Comparison of ENCODE assay signal across 12 cellular contexts in genomic region chr6:139600919-139601470, GRCh38.
A peak's percentile ranks its signal among the peaks of the same experiment; 100 is the strongest.
DNase-seq lines count a peak whose midpoint lies in the region; ATAC-seq and TF ChIP-seq lines count a peak whose summit lies in the region.
"Had no signal": no experiment of that assay in that cellular context is flagged by ENCODE, and none has a peak within 500 bp of the region (broad histone marks: within the 10 kb centered on the region; RNA-seq: fewer than 3 reads in every experiment).

No MANE protein-coding gene starts in this region.

- intact Hi-C loops in right lobe of liver (cut with DNase I): no loop called here

- no peak overlapping the region for H3K27ac ChIP-seq in right lobe of liver
- H3K27ac ChIP-seq: brain microvascular endothelial cell, KMS-11, stomach had no signal

- peaks cover 0 to 21% (median 10%) of the 10 kb centered on the region in 4 donors for H3K4me1 ChIP-seq in right lobe of liver

- H3K9me3 ChIP-seq in right lobe of liver: no peaks in the 10 kb centered on the region
- H3K9me3 ChIP-seq: stomach had no signal

- ATAC-seq in GM19023 (IDR thresholded peaks at IDR 0.05; ENCODE audit: unreplicated experiment) (peak; percentile 97), GM21528 (IDR thresholded peaks at IDR 0.05; ENCODE audit: low FRiP score, unreplicated experiment) (peak; percentile 96), HG03175 (IDR thresholded peaks at IDR 0.05; ENCODE audit: unreplicated experiment) (peak; percentile 84), right lobe of liver (no peak)
- ATAC-seq: WTC11 had no signal

- TF ChIP-seq POLR2A in erythroblast (IDR thresholded peaks at IDR 0.05; ENCODE audit: low read length) (no peak), right lobe of liver (IDR thresholded peaks at IDR 0.05) (no peak)

- no peak overlapping the region for H3K4me3 ChIP-seq in right lobe of liver
- H3K4me3 ChIP-seq: stomach had no signal

- no peaks in the 10 kb centered on the region for H3K27me3 ChIP-seq in right lobe of liver
- H3K27me3 ChIP-seq: brain microvascular endothelial cell, stomach had no signal

- peak; percentile 75 to 87 for DNase-seq in erythroblast (lab: John Stamatoyannopoulos, UW)
- DNase-seq in DMS79 (lab: John Stamatoyannopoulos, UW): no peak
- DNase-seq in right lobe of liver: no peak
- DNase-seq in AG08395 (ENCODE audit: low spot score): no peak
- DNase-seq: brain microvascular endothelial cell, foreskin fibroblast, stomach had no signal

- no peak for TF ChIP-seq CTCF in right lobe of liver (IDR thresholded peaks at IDR 0.05)

- H3K36me3 ChIP-seq in right lobe of liver: no peaks in the 10 kb centered on the region
- H3K36me3 ChIP-seq: brain microvascular endothelial cell, stomach had no signal

- WGBS in right lobe of liver (ENCODE audit: insufficient coverage, low coverage, low lambda C conversion rate, missing lambda C conversion rate): 83% methylated on average over 2 of the region's 2 CpGs

Comparison
In these comparisons a context has a peak if more than half of its experiments do, and no peak if none do; other contexts are left out.
1. ATAC-seq: peak in GM19023 (single experiment), GM21528 (single experiment) and HG03175 (single experiment); none in right lobe of liver (0 of 4).
2. DNase-seq: peak in erythroblast (2 of 2); none in DMS79 (single experiment), right lobe of liver (0 of 3) and AG08395 (single experiment).